Comparison of ENCODE assay signal across 1 cellular context in genomic region chr1:92790081-92790480, GRCh38.
TF ChIP-seq lines count a peak whose summit lies in the region.

No MANE protein-coding gene starts in this region.

TF ChIP-seq in IMR-90, 13 proteins besides CTCF, POLR2A, EP300 and RAD21 (continued from another document):
- TF ChIP-seq USF2 (IDR thresholded peaks at IDR 0.05; ENCODE audit: low read depth, low read length) (no peak), CEBPB (IDR thresholded peaks at IDR 0.05; ENCODE audit: low read depth, low read length) (no peak), CHD1 (IDR thresholded peaks at IDR 0.05; ENCODE audit: low read depth, low read length) (no peak), BHLHE40 (IDR thresholded peaks at IDR 0.05; ENCODE audit: low read depth, low read length) (no peak), RFX5 (IDR thresholded peaks at IDR 0.05; ENCODE audit: low read depth, low read length) (no peak)
